ENCODE assay signal across 20 cellular contexts in genomic region chr16:30457256-30457655, GRCh38. TPM values are rescaled to one million over a fixed set of nuclear protein-coding genes. Genes with fewer than 3 reads are reported as not detected.
A peak's percentile ranks its signal among the peaks of the same experiment; 100 is the strongest.
DNase-seq lines count a peak whose midpoint lies in the region; ATAC-seq and TF ChIP-seq lines count a peak whose summit lies in the region.
"Had no signal": no experiment of that assay in that cellular context is flagged by ENCODE, and none has a peak within 500 bp of the region (broad histone marks: within the 10 kb centered on the region; RNA-seq: fewer than 3 reads in every experiment).

No MANE protein-coding gene starts in this region.

- POLR2A ChIA-PET in activated CD8-positive, alpha-beta T cell treated with anti-CD3 and anti-CD28 coated beads for 36 hours (lab: Charles Lee) = interaction anchor here (1.2 to 13.6 kb wide), 10 partner anchors 9 to 201 kb away, joined by 3 to 280 read pairs (median 8); partner anchors contain the start of genes DCTPP1, FBRS, ITGAL and SEPHS2

- CTCF ChIA-PET in activated CD8-positive, alpha-beta T cell treated with anti-CD3 and anti-CD28 coated beads for 36 hours (lab: Charles Lee) = interaction anchor here (1.0 to 12.0 kb wide), 10 partner anchors 9 to 357 kb away, joined by 3 to 84 read pairs (median 7); partner anchors contain the start of genes DCTPP1, ITGAL, SEPHS2 and ZNF747

- H3K4me3 ChIP-seq in DOHH2 (ENCODE audit: low read length) = peak overlapping the region; percentile 53
- H3K4me3 ChIP-seq: BLaER1 treated with 17β-estradiol and CSF1 and Interleukin-3, amounts not matched to agents 10 nM and 100 nM; hepatocyte; upper lobe of right lung had no signal

- peaks cover 4% of the 10 kb centered on the region for H3K36me3 Mint-ChIP-seq in T-helper 2 cell treated with Interferon-gamma antibody and Interleukin-4, amounts not matched to agents 5 μg/mL and 100 μg/mL, for 36 hours (ENCODE audit: low read depth)
- H3K36me3 Mint-ChIP-seq in activated CD8-positive, alpha-beta T cell treated with anti-CD3 and anti-CD28 coated beads for 36 hours (ENCODE audit: low read depth) = peaks cover 2% of the 10 kb centered on the region
- H3K36me3 Mint-ChIP-seq in immature natural killer cell = no peaks in the 10 kb centered on the region
- H3K36me3 Mint-ChIP-seq: mesothelial cell of epicardium had no signal

- H4K20me1 ChIP-seq in DOHH2 (ENCODE audit: control insufficient read depth, insufficient read depth, low read depth, low read length) = no peaks in the 10 kb centered on the region
- H4K20me1 ChIP-seq: BLaER1 treated with 17β-estradiol and CSF1 and Interleukin-3, amounts not matched to agents 10 nM and 100 nM had no signal

- H3K27ac ChIP-seq in DOHH2 (ENCODE audit: low read depth, low read length) = peak overlapping the region; percentile 97
- H3K27ac ChIP-seq: hepatocyte, upper lobe of right lung had no signal

- H3K4me1 Mint-ChIP-seq in T-helper 2 cell treated with Interferon-gamma antibody and Interleukin-4, amounts not matched to agents 5 μg/mL and 100 μg/mL, for 36 hours (ENCODE audit: low read depth) = peaks cover 77% of the 10 kb centered on the region
- peaks cover 67% of the 10 kb centered on the region for H3K4me1 Mint-ChIP-seq in activated CD8-positive, alpha-beta T cell treated with anti-CD3 and anti-CD28 coated beads for 36 hours (ENCODE audit: low read depth)
- H3K4me1 Mint-ChIP-seq in immature natural killer cell = peaks cover 54 to 65% of the 10 kb centered on the region in 2 donors

- no peaks in the 10 kb centered on the region for H3K9me2 ChIP-seq in DOHH2 (replicated peaks; ENCODE audit: control insufficient read depth, low read length)

- DNase-seq in T-helper 2 cell treated with Interferon-gamma antibody and Interleukin-4, amounts not matched to agents 5 μg/mL and 100 μg/mL, for 36 hours (ENCODE audit: low spot score) = no peak
- no peak for DNase-seq in T-helper 2 cell
- DNase-seq in activated CD8-positive, alpha-beta T cell treated with anti-CD3 and anti-CD28 coated beads for 36 hours = no peak
- no peak for DNase-seq in immature natural killer cell
- no peak for DNase-seq in anterior cingulate cortex (lab: John Stamatoyannopoulos, UW)
- DNase-seq in D341Med (ENCODE audit: low spot score) = no peak
- no peak for DNase-seq in kidney tubule cell (ENCODE audit: low spot score)
- DNase-seq: activated CD4-positive, CD25-positive, alpha-beta regulatory T cell treated with anti-CD3 and anti-CD28 coated beads, Interleukin-2, amount 50 U/mL, for 72 hours; activated T-cell treated with anti-CD3 and anti-CD28 coated beads, Interleukin-2, amount 50 U/mL, for 48 hours; DMS79; NCI-H146; NCI-H2227 treated with DMSO at 0.1 percent for 48 hours; SHP77; upper lobe of right lung had no signal

- H3K4me2 ChIP-seq in DOHH2 (ENCODE audit: low read length) = peak overlapping the region; percentile 76
- H3K4me2 ChIP-seq: hepatocyte had no signal

- ATAC-seq in activated CD8-positive, alpha-beta T cell treated with anti-CD3 and anti-CD28 coated beads for 36 hours = no peak
- ATAC-seq: HCT116, upper lobe of right lung had no signal

- H3K9me3 ChIP-seq in DOHH2 (ENCODE audit: control insufficient read depth, insufficient read depth, low read length) = no peaks in the 10 kb centered on the region
- H3K9me3 ChIP-seq: BLaER1 treated with 17β-estradiol and CSF1 and Interleukin-3, amounts not matched to agents 10 nM and 100 nM; upper lobe of right lung had no signal

- H3K9me3 Mint-ChIP-seq in T-helper 2 cell treated with Interferon-gamma antibody and Interleukin-4, amounts not matched to agents 5 μg/mL and 100 μg/mL, for 36 hours = no peaks in the 10 kb centered on the region
- H3K9me3 Mint-ChIP-seq in activated CD8-positive, alpha-beta T cell treated with anti-CD3 and anti-CD28 coated beads for 36 hours = no peaks in the 10 kb centered on the region
- no peaks in the 10 kb centered on the region for H3K9me3 Mint-ChIP-seq in immature natural killer cell
- H3K9me3 Mint-ChIP-seq: mesothelial cell of epicardium had no signal

- intact Hi-C loops in activated CD8-positive, alpha-beta T cell treated with anti-CD3 and anti-CD28 coated beads for 36 hours (cut with micrococcal nuclease) = no loop called here

- H3F3A ChIP-seq in DOHH2 (ENCODE audit: control insufficient read depth, insufficient read depth) = peaks cover 48% of the 10 kb centered on the region

- no peak for TF ChIP-seq CTCF in DOHH2 (IDR thresholded peaks at IDR 0.05; ENCODE audit: low read depth, low read length, poor library complexity, severe bottlenecking)
- no peak for TF ChIP-seq CTCF in activated CD8-positive, alpha-beta T cell treated with anti-CD3 and anti-CD28 coated beads for 36 hours (IDR thresholded peaks at IDR 0.05)

- peak overlapping the region; percentile 38 for H3K4me3 Mint-ChIP-seq in T-helper 2 cell treated with Interferon-gamma antibody and Interleukin-4, amounts not matched to agents 5 μg/mL and 100 μg/mL, for 36 hours
- H3K4me3 Mint-ChIP-seq in activated CD8-positive, alpha-beta T cell treated with anti-CD3 and anti-CD28 coated beads for 36 hours = no peak overlapping the region
- H3K4me3 Mint-ChIP-seq in immature natural killer cell = peak overlapping the region in 3 of 5 donors; percentile 30 to 40 (median 36)
- H3K4me3 Mint-ChIP-seq: mesothelial cell of epicardium had no signal

- H3K27ac Mint-ChIP-seq in T-helper 2 cell treated with Interferon-gamma antibody and Interleukin-4, amounts not matched to agents 5 μg/mL and 100 μg/mL, for 36 hours = peak overlapping the region; percentile 74
- H3K27ac Mint-ChIP-seq in activated CD8-positive, alpha-beta T cell treated with anti-CD3 and anti-CD28 coated beads for 36 hours = peak overlapping the region; percentile 82
- peak overlapping the region in 5 of 6 donors; percentile 14 to 74 (median 73) for H3K27ac Mint-ChIP-seq in immature natural killer cell
- H3K27ac Mint-ChIP-seq: mesothelial cell of epicardium had no signal

- H3K36me3 ChIP-seq in DOHH2 (ENCODE audit: control insufficient read depth, low read length) = peaks cover 4% of the 10 kb centered on the region; the same call in 1 of the 2 replicates
- H3K36me3 ChIP-seq: BLaER1 treated with 17β-estradiol and CSF1 and Interleukin-3, amounts not matched to agents 10 nM and 100 nM; upper lobe of right lung had no signal

- H3K79me2 ChIP-seq in DOHH2 (ENCODE audit: control insufficient read depth, low read length) = peaks cover 48% of the 10 kb centered on the region
- H3K79me2 ChIP-seq: hepatocyte had no signal

- no peaks in the 10 kb centered on the region for H3K27me3 Mint-ChIP-seq in T-helper 2 cell treated with Interferon-gamma antibody and Interleukin-4, amounts not matched to agents 5 μg/mL and 100 μg/mL, for 36 hours (ENCODE audit: low read depth)
- H3K27me3 Mint-ChIP-seq in activated CD8-positive, alpha-beta T cell treated with anti-CD3 and anti-CD28 coated beads for 36 hours = no peaks in the 10 kb centered on the region
- peaks cover 10 to 17% (median 10%) of the 10 kb centered on the region in 3 donors for H3K27me3 Mint-ChIP-seq in immature natural killer cell (ENCODE audit: low read depth in 3 of 3)

- H3K4me1 ChIP-seq in DOHH2 (ENCODE audit: control insufficient read depth, low read length) = peaks cover 97% of the 10 kb centered on the region

- no peaks in the 10 kb centered on the region for H3K27me3 ChIP-seq in DOHH2 (ENCODE audit: control insufficient read depth, low read length)
- H3K27me3 ChIP-seq: BLaER1 treated with 17β-estradiol and CSF1 and Interleukin-3, amounts not matched to agents 10 nM and 100 nM; hepatocyte; upper lobe of right lung had no signal

RNA-seq across cellular contexts. Expression of gene SEPHS2, which starts 11.6 kb away (rescaled TPM):
- total RNA-seq in activated CD8-positive, alpha-beta T cell treated with anti-CD3 and anti-CD28 coated beads for 36 hours = 10 to 100 TPM; 51.8 to 54.0 TPM
- polyA plus RNA-seq in immature natural killer cell = 10 to 100 TPM; 63.6 to 92.2 (median 80.3) TPM

RNA-seq across cellular contexts. Expression of gene ITGAL, which starts 15.3 kb away (rescaled TPM):
- 100 to 1,000 TPM; 274 to 285 TPM for total RNA-seq in activated CD8-positive, alpha-beta T cell treated with anti-CD3 and anti-CD28 coated beads for 36 hours
- polyA plus RNA-seq in immature natural killer cell = 100 to 1,000 TPM; 218 to 488 (median 238) TPM
- total RNA-seq: mesothelial cell of epicardium had no signal
- polyA plus RNA-seq: keratinocyte had no signal

RNA-seq across cellular contexts. Expression of gene DCTPP1, which starts 27.4 kb away (rescaled TPM):
- 100 to 1,000 TPM in 1 of 2 experiments, 10 to 100 TPM in 1; 98.4 to 105 TPM for total RNA-seq in activated CD8-positive, alpha-beta T cell treated with anti-CD3 and anti-CD28 coated beads for 36 hours
- polyA plus RNA-seq in immature natural killer cell = 100 to 1,000 TPM in 1 of 3 donors, 10 to 100 TPM in 2; 64.5 to 101 (median 73.3) TPM

RNA-seq across cellular contexts. Expression of gene ZNF771, which starts 49.9 kb away (rescaled TPM):
- total RNA-seq in activated CD8-positive, alpha-beta T cell treated with anti-CD3 and anti-CD28 coated beads for 36 hours = 1 to 10 TPM; 5.4 to 6.6 TPM
- 1 to 10 TPM in 2 of 3 donors, not detected in 1; 2.8 to 3.2 TPM for polyA plus RNA-seq in immature natural killer cell
